8 cellular contexts compared by ENCODE assay signal in genomic region chr4:75724066-75724866, GRCh38. TPM values are rescaled to one million over a fixed set of nuclear protein-coding genes. Genes with fewer than 3 reads are reported as not detected.
DNase-seq lines count a peak whose midpoint lies in the region; ATAC-seq and TF ChIP-seq lines count a peak whose summit lies in the region.

USO1 (plus strand) TSS chr4:75724577; CDS start chr4:75724820, 243 bp downstream.

- peaks cover 48 to 68% (median 61%) of the 10 kb centered on the region in 3 donors for H3K4me1 Mint-ChIP-seq in CD8-positive, alpha-beta memory T cell
- H3K4me1 Mint-ChIP-seq in activated CD4-positive, alpha-beta memory T cell treated with anti-CD3 and anti-CD28 coated beads for 36 hours (ENCODE audit: low read depth): peaks cover 51% of the 10 kb centered on the region

- intact Hi-C loops in activated CD4-positive, alpha-beta memory T cell treated with anti-CD3 and anti-CD28 coated beads for 36 hours (cut with micrococcal nuclease): loop anchor here (1.0 to 10.0 kb wide), 10 partner anchors 25 to 1351 kb away; partner anchors contain the start of genes CCNI, CDKL2, G3BP2 and NAAA
- intact Hi-C loops in dorsolateral prefrontal cortex (cut with DNase I) (loop anchor here (1.0 to 10.0 kb wide), 5 partner anchors 51 to 209 kb away; partner anchors contain the start of genes G3BP2 (in 2 of the 2), RCHY1 (in 1 of the 2) and THAP6 (in 1 of the 2)), right lobe of liver (cut with DNase I) (no loop called here)

- peak within 1 kb of the TSS; percentile 92 to 100 (median 98) for H3K27ac Mint-ChIP-seq in CD8-positive, alpha-beta memory T cell
- H3K27ac Mint-ChIP-seq in activated CD4-positive, alpha-beta memory T cell treated with anti-CD3 and anti-CD28 coated beads for 36 hours: peak within 1 kb of the TSS; percentile 98

- peaks cover 0 to 2% (median 0%) of the 10 kb centered on the region in 5 donors for H3K9me3 Mint-ChIP-seq in CD8-positive, alpha-beta memory T cell
- no peaks in the 10 kb centered on the region for H3K9me3 Mint-ChIP-seq in activated CD4-positive, alpha-beta memory T cell treated with anti-CD3 and anti-CD28 coated beads for 36 hours

- ATAC-seq in GM19452 (IDR thresholded peaks at IDR 0.05; ENCODE audit: unreplicated experiment) (peak; percentile 86), right lobe of liver (peak; percentile 93 to 98 (median 95))

- H3K36me3 Mint-ChIP-seq in CD8-positive, alpha-beta memory T cell: peaks cover 0 to 17% (median 0%) of the 10 kb centered on the region in 3 donors
- peaks cover 8% of the 10 kb centered on the region for H3K36me3 Mint-ChIP-seq in activated CD4-positive, alpha-beta memory T cell treated with anti-CD3 and anti-CD28 coated beads for 36 hours

- peak within 1 kb of the TSS; percentile 93 to 100 (median 98) for H3K4me3 Mint-ChIP-seq in CD8-positive, alpha-beta memory T cell
- H3K4me3 Mint-ChIP-seq in activated CD4-positive, alpha-beta memory T cell treated with anti-CD3 and anti-CD28 coated beads for 36 hours: peak within 1 kb of the TSS; percentile 96

- peaks cover 0 to 4% of the 10 kb centered on the region in 2 donors for H3K27me3 Mint-ChIP-seq in CD8-positive, alpha-beta memory T cell
- H3K27me3 Mint-ChIP-seq in activated CD4-positive, alpha-beta memory T cell treated with anti-CD3 and anti-CD28 coated beads for 36 hours: no peaks in the 10 kb centered on the region

- peak; percentile 96 for TF ChIP-seq POLR2A in right lobe of liver (IDR thresholded peaks at IDR 0.05)

- H3K27me3 ChIP-seq in CD8-positive, alpha-beta memory T cell (ENCODE audit: insufficient read depth, low read length, poor library complexity, severe bottlenecking): no peaks in the 10 kb centered on the region
- no peaks in the 10 kb centered on the region for H3K27me3 ChIP-seq in dorsolateral prefrontal cortex
- H3K27me3 ChIP-seq in right lobe of liver: no peaks in the 10 kb centered on the region

- peaks cover 37% of the 10 kb centered on the region for H3K4me1 ChIP-seq in CD8-positive, alpha-beta memory T cell (ENCODE audit: insufficient read depth, low read length)
- H3K4me1 ChIP-seq in right lobe of liver: peaks cover 0 to 35% (median 12%) of the 10 kb centered on the region in 4 donors

- CTCF ChIA-PET in CD8-positive, alpha-beta memory T cell (lab: Charles Lee): interaction anchor here (0.6 to 2.9 kb wide), 31 partner anchors 8 to 1371 kb away, joined by 3 to 50 read pairs (median 4); partner anchors contain the start of genes G3BP2, RCHY1 and THAP6
- CTCF ChIA-PET in activated CD4-positive, alpha-beta memory T cell treated with anti-CD3 and anti-CD28 coated beads for 36 hours (lab: Charles Lee): interaction anchor here (0.7 to 3.8 kb wide), 33 partner anchors 9 to 210 kb away, joined by 3 to 44 read pairs (median 4); partner anchors contain the start of genes CDKL2, G3BP2, RCHY1 and THAP6

- H3K9me3 ChIP-seq in CD8-positive, alpha-beta memory T cell (ENCODE audit: low read length): no peaks in the 10 kb centered on the region
- no peaks in the 10 kb centered on the region for H3K9me3 ChIP-seq in right lobe of liver

- no peaks in the 10 kb centered on the region for H3K36me3 ChIP-seq in CD8-positive, alpha-beta memory T cell (ENCODE audit: insufficient read depth, low read length)
- peaks cover 0 to 2% (median 0%) of the 10 kb centered on the region in 4 donors for H3K36me3 ChIP-seq in right lobe of liver

- POLR2A ChIA-PET in CD8-positive, alpha-beta memory T cell (lab: Charles Lee): interaction anchor here (0.5 to 4.8 kb wide), 8 partner anchors 37 to 216 kb away, joined by 4 to 54 read pairs (median 8); partner anchors contain the start of genes CDKL2, G3BP2, NAAA and RCHY1
- POLR2A ChIA-PET in activated CD4-positive, alpha-beta memory T cell treated with anti-CD3 and anti-CD28 coated beads for 36 hours (lab: Charles Lee): interaction anchor here (0.7 to 5.4 kb wide), 15 partner anchors 25 to 424 kb away, joined by 3 to 46 read pairs (median 5); partner anchors contain the start of genes CDKL2, G3BP2, NAAA and NUP54

- peak; percentile 98 to 100 (median 99) for DNase-seq in CD8-positive, alpha-beta memory T cell
- DNase-seq in HK-2 (ENCODE audit: unreplicated experiment) (peak; percentile 99), NCI-H82 treated with DMSO at 0.1 percent for 48 hours (lab: John Stamatoyannopoulos, UW; ENCODE audit: unreplicated experiment) (peak; percentile 93), dorsolateral prefrontal cortex (peak; percentile 98 to 100 (median 99)), right lobe of liver (peak; percentile 99 to 100 (median 100))
- DNase-seq in activated CD4-positive, alpha-beta memory T cell treated with anti-CD3 and anti-CD28 coated beads for 36 hours: peak; percentile 100
- DNase-seq in stimulated activated CD4-positive, alpha-beta T cell treated with anti-CD3 and anti-CD28 coated beads, Interleukin-4, amount 100 ng/mL, for 4 hours: peak; percentile 98 to 99

- WGBS in right lobe of liver (ENCODE audit: insufficient coverage, low coverage, low lambda C conversion rate, missing lambda C conversion rate): 1% methylated on average over 16 of the region's 48 CpGs

- peak within 1 kb of the TSS; percentile 94 for H3K27ac ChIP-seq in CD8-positive, alpha-beta memory T cell (ENCODE audit: low read depth, low read length)
- H3K27ac ChIP-seq in dorsolateral prefrontal cortex (peak within 1 kb of the TSS; percentile 68 to 97 (median 88)), right lobe of liver (peak within 1 kb of the TSS; percentile 86 to 98 (median 95))

- H3K4me3 ChIP-seq in CD8-positive, alpha-beta memory T cell (ENCODE audit: low read length): peak within 1 kb of the TSS; percentile 69
- H3K4me3 ChIP-seq in dorsolateral prefrontal cortex (peak within 1 kb of the TSS; percentile 68 to 98 (median 94)), right lobe of liver (peak within 1 kb of the TSS; percentile 72 to 90 (median 89))

- TF ChIP-seq CTCF in dorsolateral prefrontal cortex (IDR thresholded peaks at IDR 0.05 in 54 of 56, conservative IDR thresholded peaks at IDR 0.05 in 2 of 56; ENCODE audit: low read depth in 1 of 56, partially characterized antibody in 56 of 56) (peak; percentile 38 to 80 (median 66)), right lobe of liver (IDR thresholded peaks at IDR 0.05) (peak; percentile 60 to 87 (median 72))

RNA-seq across cellular contexts. Expression of gene USO1, which starts in this region (rescaled TPM):
- 10 to 100 TPM; 39.9 to 41.5 TPM for total RNA-seq in CD8-positive, alpha-beta memory T cell
- 33.5 TPM for polyA plus RNA-seq in CD8-positive, alpha-beta memory T cell
- 10 to 100 TPM; 57.3 to 59.0 TPM for total RNA-seq in activated CD4-positive, alpha-beta memory T cell treated with anti-CD3 and anti-CD28 coated beads for 36 hours
- total RNA-seq in dorsolateral prefrontal cortex (10 to 100 TPM; 29.0 to 63.1 (median 46.5) TPM), right lobe of liver (10 to 100 TPM; 43.7 to 64.0 (median 49.4) TPM)

Comparison
In these comparisons a context has a peak if more than half of its experiments do, and no peak if none do; other contexts are left out.
1. Peak in every context shown above with its lines: DNase-seq, ATAC-seq, H3K4me3 ChIP-seq and H3K27ac ChIP-seq.
2. intact Hi-C loops: an anchor here in activated CD4-positive, alpha-beta memory T cell treated with anti-CD3 and anti-CD28 coated beads for 36 hours (1.0 to 10.0 kb wide) and dorsolateral prefrontal cortex (1.0 to 10.0 kb wide); none called in right lobe of liver.